1 cellular context compared by ENCODE assay signal in genomic region chr4:102608190-102608589, GRCh38.
TF ChIP-seq lines count a peak whose summit lies in the region.

No MANE protein-coding gene starts in this region.

TF ChIP-seq in GM12878, 131 proteins besides CTCF, POLR2A, EP300 and RAD21 (continued from another document):
- TF ChIP-seq BCL3 (IDR thresholded peaks at IDR 0.05; ENCODE audit: borderline replicate concordance, insufficient read depth, low read depth, low read length, poor library complexity, severe bottlenecking) (no peak), FOXM1 (IDR thresholded peaks at IDR 0.05; ENCODE audit: low read depth, low read length) (no peak), EGR1 (IDR thresholded peaks at IDR 0.05; ENCODE audit: borderline replicate concordance in 1 of 2, low read depth in 2 of 2, low read length in 2 of 2) (no peak), MYB (IDR thresholded peaks at IDR 0.05; ENCODE audit: borderline replicate concordance, low read depth, low read length) (no peak), ETV6 (conservative IDR thresholded peaks at IDR 0.05 in 1 of 2, IDR thresholded peaks at IDR 0.05 in 1 of 2; ENCODE audit: borderline replicate concordance in 1 of 2, low read depth in 1 of 2) (no peak), SMAD1 (IDR thresholded peaks at IDR 0.05; ENCODE audit: low read depth, partially characterized antibody) (no peak), SMC3 (IDR thresholded peaks at IDR 0.05; ENCODE audit: borderline replicate concordance, low read length) (no peak), IKZF1 (conservative IDR thresholded peaks at IDR 0.05) (no peak)
